8 cellular contexts compared by ENCODE assay signal in genomic region chr3:125374996-125375941, GRCh38. TPM values are rescaled to one million over a fixed set of nuclear protein-coding genes. Genes with fewer than 3 reads are reported as not detected.
DNase-seq lines count a peak whose midpoint lies in the region; ATAC-seq, FAIRE-seq and TF ChIP-seq lines count a peak whose summit lies in the region.

Gene ZNF148, minus strand, starts transcription at chr3:125375325. Its CDS starts 61,685 bp downstream, at chr3:125313640.

- H3K9ac ChIP-seq in NT2/D1 (ENCODE audit: insufficient read length, low read depth) = peak within 1 kb of the TSS; percentile 97
- peak within 1 kb of the TSS; percentile 99 for H3K9ac ChIP-seq in endocrine pancreas (ENCODE audit: control insufficient read depth, insufficient read depth, low read length)
- peak within 1 kb of the TSS; percentile 94 for H3K9ac ChIP-seq in mesendoderm (ENCODE audit: low read length)

- no peak within 1 kb of the TSS for H2BK120ac ChIP-seq in mesendoderm (ENCODE audit: low read depth, low read length)

- CTCF ChIA-PET in CD8-positive, alpha-beta memory T cell (lab: Charles Lee) = interaction anchor here (1.1 to 1.3 kb wide), 2 partner anchors 380 to 446 kb away, joined by 3 to 4 read pairs; no protein-coding TSS in a partner anchor
- CTCF ChIA-PET in activated CD8-positive, alpha-beta memory T cell treated with anti-CD3 and anti-CD28 coated beads, Interleukin-2, amount 10 ng/mL, durations not matched to agents 7 days and 5 days (lab: Charles Lee) = no interaction called here

- H3K36me3 Mint-ChIP-seq in CD8-positive, alpha-beta memory T cell = peaks cover under 1 to 19% (median 4%) of the 10 kb centered on the region in 3 donors
- peaks cover 16% of the 10 kb centered on the region for H3K36me3 Mint-ChIP-seq in activated CD8-positive, alpha-beta memory T cell treated with anti-CD3 and anti-CD28 coated beads, Interleukin-2, amount 10 ng/mL, durations not matched to agents 7 days and 5 days

- peak; percentile 55 for FAIRE-seq in HTR-8/SVneo (lab: Jason Lieb, UNC)

- no CpG with 5 or more reads among the region's 69 CpGs for WGBS in mesendoderm (ENCODE audit: extremely low coverage, insufficient coverage, low lambda C conversion rate)

- H2BK5ac ChIP-seq in mesendoderm (ENCODE audit: low read length) = peak within 1 kb of the TSS; percentile 74

- DNase-seq in CD8-positive, alpha-beta memory T cell = peak; percentile 85 to 93 (median 91)
- peak; percentile 93 for DNase-seq in GM20000 (ENCODE audit: low spot score)
- peak; percentile 81 for DNase-seq in HTR-8/SVneo (ENCODE audit: insufficient read length, low spot score)
- DNase-seq in NT2/D1 (ENCODE audit: low read depth, low spot score) = peak; percentile 85
- DNase-seq in activated CD8-positive, alpha-beta memory T cell treated with anti-CD3 and anti-CD28 coated beads, Interleukin-2, amount 10 ng/mL, durations not matched to agents 7 days and 5 days = peak; percentile 92
- peak; percentile 95 for DNase-seq in mesendoderm
- peak; percentile 87 for DNase-seq in stimulated activated CD8-positive, alpha-beta memory T cell treated with anti-CD3 and anti-CD28 coated beads, Interleukin-12 subunit alpha, Interleukin-12 subunit beta, amount 100 ng/mL, for 4 hours (ENCODE audit: low read depth)

- peak within 1 kb of the TSS; percentile 84 for H3K4me2 ChIP-seq in mesendoderm (ENCODE audit: low read length)

- peak within 1 kb of the TSS; percentile 94 for H3K27ac ChIP-seq in CD8-positive, alpha-beta memory T cell (ENCODE audit: low read depth, low read length)
- peak within 1 kb of the TSS; percentile 75 for H3K27ac ChIP-seq in mesendoderm (ENCODE audit: low read depth, low read length)

- peak within 1 kb of the TSS; percentile 90 for H4K8ac ChIP-seq in mesendoderm (ENCODE audit: low read depth, low read length)

- no peaks in the 10 kb centered on the region for H3K9me3 ChIP-seq in CD8-positive, alpha-beta memory T cell (ENCODE audit: low read length)
- no peaks in the 10 kb centered on the region for H3K9me3 ChIP-seq in NT2/D1 (ENCODE audit: insufficient read depth, low read length)
- H3K9me3 ChIP-seq in endocrine pancreas (ENCODE audit: control insufficient read depth, low read length) = no peaks in the 10 kb centered on the region

- H3K4me3 ChIP-seq in CD8-positive, alpha-beta memory T cell (ENCODE audit: low read length) = peak within 1 kb of the TSS; percentile 96
- H3K4me3 ChIP-seq in NT2/D1 (ENCODE audit: insufficient read length, low read depth) (peak within 1 kb of the TSS; percentile 73), endocrine pancreas (ENCODE audit: control insufficient read depth, insufficient read depth, low read length) (peak within 1 kb of the TSS; percentile 67), mesendoderm (ENCODE audit: low read length) (peak within 1 kb of the TSS; percentile 92)

- peak within 1 kb of the TSS; percentile 12 for H4K5ac ChIP-seq in mesendoderm (ENCODE audit: low read length)

- H3K56ac ChIP-seq in mesendoderm (ENCODE audit: low read length) = peak within 1 kb of the TSS; percentile 98

- peak within 1 kb of the TSS; percentile 92 for H3K18ac ChIP-seq in mesendoderm (ENCODE audit: low read length)

- H3K36me3 ChIP-seq in CD8-positive, alpha-beta memory T cell (ENCODE audit: insufficient read depth, low read length) = no peaks in the 10 kb centered on the region
- H3K36me3 ChIP-seq in NT2/D1 (ENCODE audit: insufficient read depth, insufficient read length, low read length) (peaks cover 13% of the 10 kb centered on the region), endocrine pancreas (ENCODE audit: control insufficient read depth, insufficient read depth, low read length) (no peaks in the 10 kb centered on the region), mesendoderm (ENCODE audit: control insufficient read depth, insufficient read depth, low read length) (no peaks in the 10 kb centered on the region)

- H3K27ac Mint-ChIP-seq in CD8-positive, alpha-beta memory T cell = peak within 1 kb of the TSS; percentile 98 to 99 (median 99)
- peak within 1 kb of the TSS; percentile 93 for H3K27ac Mint-ChIP-seq in activated CD8-positive, alpha-beta memory T cell treated with anti-CD3 and anti-CD28 coated beads, Interleukin-2, amount 10 ng/mL, durations not matched to agents 7 days and 5 days

- H3K23ac ChIP-seq in mesendoderm (ENCODE audit: low read length) = peak within 1 kb of the TSS; percentile 92

- H3K4me1 Mint-ChIP-seq in CD8-positive, alpha-beta memory T cell = peaks cover 40 to 52% (median 52%) of the 10 kb centered on the region in 3 donors
- H3K4me1 Mint-ChIP-seq in activated CD8-positive, alpha-beta memory T cell treated with anti-CD3 and anti-CD28 coated beads, Interleukin-2, amount 10 ng/mL, durations not matched to agents 7 days and 5 days = peaks cover 29% of the 10 kb centered on the region

- H2BK15ac ChIP-seq in mesendoderm (replicated peaks; ENCODE audit: low read depth) = no peak within 1 kb of the TSS

- peaks cover 8% of the 10 kb centered on the region for H3K79me1 ChIP-seq in mesendoderm (ENCODE audit: low read length)

- no peak within 1 kb of the TSS for H2AK5ac ChIP-seq in mesendoderm (ENCODE audit: low read length)

- peaks cover 28% of the 10 kb centered on the region for H3K79me2 ChIP-seq in mesendoderm (ENCODE audit: control insufficient read depth, insufficient read depth, low read length)

- POLR2A ChIA-PET in CD8-positive, alpha-beta memory T cell (lab: Charles Lee) = interaction anchor here (0.6 to 1.1 kb wide), 2 partner anchors 9 to 16 kb away, joined by 4 to 9 read pairs; no protein-coding TSS in a partner anchor

- H3K9me3 Mint-ChIP-seq in CD8-positive, alpha-beta memory T cell = no peaks in the 10 kb centered on the region
- no peaks in the 10 kb centered on the region for H3K9me3 Mint-ChIP-seq in activated CD8-positive, alpha-beta memory T cell treated with anti-CD3 and anti-CD28 coated beads, Interleukin-2, amount 10 ng/mL, durations not matched to agents 7 days and 5 days (ENCODE audit: low read depth)

- no peaks in the 10 kb centered on the region for H3K27me3 Mint-ChIP-seq in CD8-positive, alpha-beta memory T cell
- H3K27me3 Mint-ChIP-seq in activated CD8-positive, alpha-beta memory T cell treated with anti-CD3 and anti-CD28 coated beads, Interleukin-2, amount 10 ng/mL, durations not matched to agents 7 days and 5 days = no peaks in the 10 kb centered on the region

- H3K4ac ChIP-seq in mesendoderm (ENCODE audit: low read depth, low read length) = peak within 1 kb of the TSS; percentile 43

- H3K4me1 ChIP-seq in CD8-positive, alpha-beta memory T cell (ENCODE audit: insufficient read depth, low read length) = peaks cover 23% of the 10 kb centered on the region
- H3K4me1 ChIP-seq in NT2/D1 (ENCODE audit: insufficient read depth, insufficient read length) (no peaks in the 10 kb centered on the region), endocrine pancreas (ENCODE audit: control insufficient read depth, insufficient read depth, low read length) (peaks cover 17% of the 10 kb centered on the region), mesendoderm (ENCODE audit: control insufficient read depth, low read depth, low read length) (peaks cover 7% of the 10 kb centered on the region)

- TF ChIP-seq CTCF in GM20000 (IDR thresholded peaks at IDR 0.05; ENCODE audit: extremely low read depth, missing control alignments) = no peak

- H3K27me3 ChIP-seq in CD8-positive, alpha-beta memory T cell (ENCODE audit: insufficient read depth, low read length, poor library complexity, severe bottlenecking) = no peaks in the 10 kb centered on the region
- no peaks in the 10 kb centered on the region for H3K27me3 ChIP-seq in NT2/D1 (ENCODE audit: insufficient read depth, insufficient read length)
- H3K27me3 ChIP-seq in endocrine pancreas (ENCODE audit: control insufficient read depth, insufficient read depth, low read length) = no peaks in the 10 kb centered on the region
- no peaks in the 10 kb centered on the region for H3K27me3 ChIP-seq in mesendoderm (ENCODE audit: insufficient read depth, low read length, poor library complexity)

- H3K4me3 Mint-ChIP-seq in CD8-positive, alpha-beta memory T cell = peak within 1 kb of the TSS; percentile 95 to 100 (median 96)
- H3K4me3 Mint-ChIP-seq in activated CD8-positive, alpha-beta memory T cell treated with anti-CD3 and anti-CD28 coated beads, Interleukin-2, amount 10 ng/mL, durations not matched to agents 7 days and 5 days = peak within 1 kb of the TSS; percentile 97

- ATAC-seq in activated CD8-positive, alpha-beta memory T cell treated with anti-CD3 and anti-CD28 coated beads, Interleukin-2, amount 10 ng/mL, durations not matched to agents 7 days and 5 days = peak; percentile 92

RNA-seq across cellular contexts. Expression of gene ZNF148, which starts in this region (rescaled TPM):
- total RNA-seq in CD8-positive, alpha-beta memory T cell = 10 to 100 TPM; 35.4 to 39.3 TPM
- 69.6 TPM for polyA plus RNA-seq in CD8-positive, alpha-beta memory T cell
- 10 to 100 TPM; 29.6 to 39.0 TPM for total RNA-seq in activated CD8-positive, alpha-beta memory T cell treated with anti-CD3 and anti-CD28 coated beads, Interleukin-2, amount 10 ng/mL, durations not matched to agents 7 days and 5 days
- 7.8 TPM for polyA plus RNA-seq in mesendoderm (2013, experiment 1 of 2)
- polyA plus RNA-seq in mesendoderm (2013, experiment 2 of 2) = 8.1 TPM

Comparison
In these comparisons a context has a peak if more than half of its experiments do, and no peak if none do; other contexts are left out.
1. Peak in every context shown above with its lines: DNase-seq, ATAC-seq, H3K4me3 ChIP-seq and H3K27ac ChIP-seq.